In the genomic region with DNA sequence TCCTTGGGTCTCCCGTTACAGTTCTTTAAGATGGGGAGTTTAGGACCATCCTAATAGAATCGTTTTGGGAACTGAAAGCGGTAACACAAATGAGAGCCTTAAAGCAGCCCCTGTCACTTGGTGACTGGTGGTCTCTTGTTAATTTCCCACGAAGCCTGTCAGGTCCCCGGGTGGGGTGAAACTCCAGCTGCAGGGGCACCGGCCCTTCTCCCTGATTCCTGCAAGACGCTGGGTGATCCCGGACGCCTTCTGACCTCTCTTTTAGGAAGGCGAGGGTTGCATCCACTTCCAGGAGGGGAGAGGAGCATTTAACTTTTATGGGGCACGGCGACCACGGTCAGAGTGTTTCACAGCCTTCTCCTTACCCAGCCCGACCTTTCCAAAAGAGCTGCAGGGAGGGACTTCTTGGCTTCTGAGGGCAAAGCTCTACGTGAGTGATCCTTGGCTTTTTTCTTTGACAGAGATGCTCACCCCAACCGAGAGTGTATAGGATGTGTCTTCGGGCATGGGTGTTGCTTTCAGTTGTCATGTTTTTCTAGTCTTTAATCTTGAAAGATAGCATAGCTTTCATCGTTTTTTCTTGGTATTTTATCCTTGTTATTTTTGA, we compare ENCODE assay signal across 8 cellular contexts. TPM values are rescaled to one million over a fixed set of nuclear protein-coding genes. Genes with fewer than 3 reads are reported as not detected.
DNase-seq lines count a peak whose midpoint lies in the region; ATAC-seq and TF ChIP-seq lines count a peak whose summit lies in the region.

No MANE protein-coding gene starts in this region.

- peak overlapping the region; percentile 99 for H3K4me2 ChIP-seq in OCI-LY7 (ENCODE audit: low read length)

- H3K36me3 ChIP-seq in OCI-LY7 (ENCODE audit: insufficient read depth, low read length), result peaks cover 26% of the 10 kb centered on the region
- no peaks in the 10 kb centered on the region for H3K36me3 ChIP-seq in mucosa of descending colon (ENCODE audit: low read depth)

- peak; percentile 12 for ATAC-seq in GM21367 (IDR thresholded peaks at IDR 0.05; ENCODE audit: unreplicated experiment)
- ATAC-seq in mucosa of descending colon, result no peak

- no peaks in the 10 kb centered on the region for H3K9me3 ChIP-seq in OCI-LY7 (ENCODE audit: low read length)
- peaks cover 26% of the 10 kb centered on the region for H3K9me3 ChIP-seq in mucosa of descending colon

- H2AFZ ChIP-seq in OCI-LY7 (ENCODE audit: low read length), result peak overlapping the region; percentile 100

- BruUV-seq in OCI-LY7 (replicated peaks; lab: Mats Ljungman, UMichigan), result TSS peak; percentile 61

- TF ChIP-seq CTCF in OCI-LY7 (conservative IDR thresholded peaks at IDR 0.05; ENCODE audit: low read length), result no peak
- TF ChIP-seq CTCF in mucosa of descending colon (IDR thresholded peaks at IDR 0.05), result no peak

- H3K4me1 ChIP-seq in OCI-LY7 (ENCODE audit: insufficient read depth, low read length, poor library complexity, severe bottlenecking) (peaks cover 16% of the 10 kb centered on the region), mucosa of descending colon (ENCODE audit: low read depth) (peaks cover 13% of the 10 kb centered on the region)

- CTCF ChIA-PET in OCI-LY7 (lab: Charles Lee; ENCODE audit: unreplicated experiment), result no interaction called here

- DNase-seq in AG08396 (ENCODE audit: low spot score), result peak; percentile 16
- no peak for DNase-seq in OCI-LY7 (ENCODE audit: low spot score)
- peak; percentile 1 for DNase-seq in dermis blood vessel endothelial cell
- peak in 2 of 3 donors; percentile 17 to 33 for DNase-seq in mucosa of descending colon
- no peak for DNase-seq in NCI-H226
- no peak for DNase-seq in NOMO-1 treated with dmso at 0.1 percent for 144 hours (lab: John Stamatoyannopoulos, UW; ENCODE audit: unreplicated experiment)
- no peak for DNase-seq in stimulated activated CD4-positive, alpha-beta T cell treated with anti-CD3 and anti-CD28 coated beads, Interleukin-4, amount 100 ng/mL, for 4 hours

- H3K79me2 ChIP-seq in OCI-LY7 (ENCODE audit: insufficient read depth, low read depth, low read length), result no peaks in the 10 kb centered on the region

- H3K4me3 ChIP-seq in OCI-LY7 (ENCODE audit: low read depth, low read length, poor library complexity, severe bottlenecking) (peak overlapping the region; percentile 83), mucosa of descending colon (peak overlapping the region; percentile 42)

- no peaks in the 10 kb centered on the region for H3K9me2 ChIP-seq in OCI-LY7 (ENCODE audit: insufficient read depth, low read length)

- POLR2A ChIA-PET in OCI-LY7 (lab: Charles Lee), result no interaction called here

- H4K20me1 ChIP-seq in OCI-LY7 (ENCODE audit: insufficient read depth, low read length), result no peaks in the 10 kb centered on the region

- intact Hi-C loops in OCI-LY7 (cut with micrococcal nuclease; ENCODE audit: unreplicated experiment) (loop anchor here (1.0 to 2.0 kb wide), 4 partner anchors 20 to 191 kb away; partner anchors contain the start of genes ZNF224, ZNF227, ZNF230 and ZNF235), mucosa of descending colon (cut with DNase I, micrococcal nuclease) (no loop called here)

- no peak overlapping the region for H3K27ac ChIP-seq in OCI-LY7 (ENCODE audit: low read depth, low read length, poor library complexity, severe bottlenecking)

RNA-seq across cellular contexts. Expression of gene ZNF225, which starts 0.7 kb away (rescaled TPM):
- 2.4 and 3.5 TPM in 2 replicates for total RNA-seq in OCI-LY7 (2014; rRNA removed; shearing (Covaris generic))
- total RNA-seq in OCI-LY7 (2022), result 4.1 and 6.1 TPM in 2 replicates
- total RNA-seq in dermis blood vessel endothelial cell, result 5.3 and 8.5 TPM in 2 replicates
- total RNA-seq in mucosa of descending colon, result 1 to 10 TPM; 2.2 to 4.8 (median 3.2) TPM

RNA-seq across cellular contexts. Expression of gene ZNF224, which starts 19.7 kb away (rescaled TPM):
- total RNA-seq in OCI-LY7 (2014; rRNA removed; shearing (Covaris generic)), result 17.5 and 20.4 TPM in 2 replicates
- total RNA-seq in OCI-LY7 (2022) (20.2 and 21.5 TPM in 2 replicates), dermis blood vessel endothelial cell (22.0 and 37.6 TPM in 2 replicates), mucosa of descending colon (10 to 100 TPM; 25.5 to 38.3 (median 29.8) TPM)

RNA-seq across cellular contexts. Expression of gene ZNF234, which starts 27.5 kb away (rescaled TPM):
- total RNA-seq in OCI-LY7 (2014; rRNA removed; shearing (Covaris generic)), result not detected in 2 replicates
- not detected in 2 replicates for total RNA-seq in OCI-LY7 (2022)
- total RNA-seq in dermis blood vessel endothelial cell, result 8.3 and 15.7 TPM in 2 replicates
- total RNA-seq in mucosa of descending colon, result 10 to 100 TPM in 2 of 3 donors, 1 to 10 TPM in 1; 4.7 to 11.1 (median 10.9) TPM

RNA-seq across cellular contexts. Expression of gene ZNF284, which starts 41.9 kb away (rescaled TPM):
- total RNA-seq in OCI-LY7 (2014; rRNA removed; shearing (Covaris generic)), result not detected in 2 replicates
- not detected in 2 replicates for total RNA-seq in OCI-LY7 (2022)
- 2.4 and 3.4 TPM in 2 replicates for total RNA-seq in dermis blood vessel endothelial cell
- total RNA-seq in mucosa of descending colon, result 1 to 10 TPM; 1.9 to 2.3 (median 2.1) TPM

RNA-seq across cellular contexts. Expression of gene ZNF226, which starts 51.0 kb away (rescaled TPM):
- 14.6 and 14.7 TPM in 2 replicates for total RNA-seq in OCI-LY7 (2014; rRNA removed; shearing (Covaris generic))
- total RNA-seq in OCI-LY7 (2022) (17.9 and 24.0 TPM in 2 replicates), dermis blood vessel endothelial cell (11.4 and 19.2 TPM in 2 replicates), mucosa of descending colon (10 to 100 TPM; 17.9 to 23.1 (median 23.0) TPM)

Comparison
In these comparisons a context has a peak if more than half of its experiments do, and no peak if none do; other contexts are left out.
1. DNase-seq: peak in AG08396 (single experiment), dermis blood vessel endothelial cell (single experiment) and mucosa of descending colon (2 of 3); none in OCI-LY7 (single experiment), NCI-H226 (single experiment), NOMO-1 treated with dmso at 0.1 percent for 144 hours (single experiment) and stimulated activated CD4-positive, alpha-beta T cell treated with anti-CD3 and anti-CD28 coated beads, Interleukin-4, amount 100 ng/mL, for 4 hours (0 of 2).